16 cellular contexts compared by ENCODE assay signal in genomic region chr2:12192762-12193161, GRCh38.
DNase-seq lines count a peak whose midpoint lies in the region; ATAC-seq, FAIRE-seq and TF ChIP-seq lines count a peak whose summit lies in the region.
"Had no signal": no experiment of that assay in that cellular context is flagged by ENCODE, and none has a peak within 500 bp of the region (broad histone marks: within the 10 kb centered on the region; RNA-seq: fewer than 3 reads in every experiment).

No MANE protein-coding gene starts in this region.

- no peak for FAIRE-seq in D721Med (lab: Jason Lieb, UNC)
- FAIRE-seq: endometrium had no signal

- DNase-seq in activated naive CD4-positive, alpha-beta T cell treated with anti-CD3 and anti-CD28 coated beads, Interleukin-2, amount 50 U/mL, for 16 hours, result no peak
- DNase-seq in fibroblast of pulmonary artery (ENCODE audit: low read depth), result peak; percentile 46
- no peak for DNase-seq in spleen
- DNase-seq in D721Med (ENCODE audit: insufficient read length, low spot score), result no peak
- no peak for DNase-seq in HCEC 1CT
- DNase-seq: activated T-cell treated with anti-CD3 and anti-CD28 coated beads, Interleukin-2, amount 50 U/mL, for 72 hours; hippocampal formation; mammary epithelial cell; NCI-H2171; ovary; stimulated activated CD4-positive, alpha-beta T cell treated with anti-CD3 and anti-CD28 coated beads, Interleukin-1b, Interleukin-23, amount 100 ng/mL, for 48 hours had no signal

- H3K4me1 ChIP-seq in OCI-LY1 (ENCODE audit: insufficient read depth, low read length, severe bottlenecking), result peaks cover 9% of the 10 kb centered on the region
- H3K4me1 ChIP-seq in spleen, result peaks cover 0 to 14% (median 2%) of the 10 kb centered on the region in 6 donors

- H3K4me2 ChIP-seq in OCI-LY1 (ENCODE audit: low read length), result no peak overlapping the region

- WGBS in spleen, 5 donors, result 15 to 27% (median 19%) methylated on average over 5 of the region's 5 CpGs

- H3K36me3 ChIP-seq in OCI-LY1 (ENCODE audit: insufficient read depth, low read length) (no peaks in the 10 kb centered on the region), spleen (no peaks in the 10 kb centered on the region)
- H3K36me3 ChIP-seq: ovary had no signal

- H3K9ac ChIP-seq in OCI-LY1 (ENCODE audit: low read length), result no peak overlapping the region

- H3K4me1 Mint-ChIP-seq in activated naive CD4-positive, alpha-beta T cell treated with anti-CD3 and anti-CD28 coated beads, Interleukin-2, amount 50 U/mL, for 24 hours, result peaks cover 31% of the 10 kb centered on the region

- no peaks in the 10 kb centered on the region for H3F3A ChIP-seq in OCI-LY1 (ENCODE audit: insufficient read depth, low read length)

- no peaks in the 10 kb centered on the region for H3K36me3 Mint-ChIP-seq in activated naive CD4-positive, alpha-beta T cell treated with anti-CD3 and anti-CD28 coated beads, Interleukin-2, amount 50 U/mL, for 24 hours

- no peaks in the 10 kb centered on the region for H3K27me3 ChIP-seq in OCI-LY1 (ENCODE audit: insufficient read depth, low read length)
- no peaks in the 10 kb centered on the region for H3K27me3 ChIP-seq in spleen (replicated peaks in 1 of 7)
- H3K27me3 ChIP-seq: ovary had no signal

- H3K27me3 Mint-ChIP-seq in activated naive CD4-positive, alpha-beta T cell treated with anti-CD3 and anti-CD28 coated beads, Interleukin-2, amount 50 U/mL, for 24 hours, result no peaks in the 10 kb centered on the region

- peak overlapping the region; percentile 38 for H3K4me3 Mint-ChIP-seq in activated naive CD4-positive, alpha-beta T cell treated with anti-CD3 and anti-CD28 coated beads, Interleukin-2, amount 50 U/mL, for 24 hours

- H3K27ac ChIP-seq in OCI-LY1 (ENCODE audit: low read depth, low read length, poor library complexity, severe bottlenecking), result no peak overlapping the region
- H3K27ac ChIP-seq in spleen, result peak overlapping the region; percentile 1 to 79 (median 68)
- H3K27ac ChIP-seq: ovary had no signal

- peaks cover 13% of the 10 kb centered on the region for H3K9me3 Mint-ChIP-seq in activated naive CD4-positive, alpha-beta T cell treated with anti-CD3 and anti-CD28 coated beads, Interleukin-2, amount 50 U/mL, for 24 hours

- no peak for TF ChIP-seq POLR2A in spleen (IDR thresholded peaks at IDR 0.05)

- TF ChIP-seq CTCF in OCI-LY1 (IDR thresholded peaks at IDR 0.05; ENCODE audit: low read length), result no peak
- no peak for TF ChIP-seq CTCF in fibroblast of pulmonary artery (IDR thresholded peaks at IDR 0.05; ENCODE audit: low read length, missing control alignments)
- TF ChIP-seq CTCF in spleen (IDR thresholded peaks at IDR 0.05 in 8 of 11, conservative IDR thresholded peaks at IDR 0.05 in 3 of 11), result no peak
- no peak for TF ChIP-seq CTCF in D721Med (IDR thresholded peaks at IDR 0.05; ENCODE audit: insufficient read depth, missing control alignments)

- ATAC-seq in HG02571 (IDR thresholded peaks at IDR 0.05; ENCODE audit: unreplicated experiment), result no peak
- ATAC-seq: activated T-cell treated with anti-CD3 and anti-CD28 coated beads, Interleukin-2, amount 50 U/mL, for 72 hours; Panc1 had no signal

- intact Hi-C loops in spleen (cut with DNase I; ENCODE audit: low total_unique reads), result no loop called here

- no peaks in the 10 kb centered on the region for H3K9me3 ChIP-seq in OCI-LY1 (ENCODE audit: low read length)
- H3K9me3 ChIP-seq in spleen, result peaks cover 0 to 11% (median 2%) of the 10 kb centered on the region in 8 donors
- H3K9me3 ChIP-seq: ovary had no signal

- H3K27ac Mint-ChIP-seq in activated naive CD4-positive, alpha-beta T cell treated with anti-CD3 and anti-CD28 coated beads, Interleukin-2, amount 50 U/mL, for 24 hours, result peak overlapping the region; percentile 20
- H3K27ac Mint-ChIP-seq: activated T-cell treated with anti-CD3 and anti-CD28 coated beads, Interleukin-2, amount 50 U/mL, for 72 hours had no signal

- no peaks in the 10 kb centered on the region for H3K79me2 ChIP-seq in OCI-LY1 (ENCODE audit: insufficient read depth, low read length)

- no peaks in the 10 kb centered on the region for H4K20me1 ChIP-seq in OCI-LY1 (ENCODE audit: insufficient read depth, low read length)

- H3K9me2 ChIP-seq in OCI-LY1 (ENCODE audit: low read depth, low read length), result no peaks in the 10 kb centered on the region

- H3K4me3 ChIP-seq in OCI-LY1 (ENCODE audit: low read depth, low read length, poor library complexity, severe bottlenecking) (no peak overlapping the region), fibroblast of pulmonary artery (replicated peaks; ENCODE audit: low read depth, low read length) (no peak overlapping the region), spleen (no peak overlapping the region)
- H3K4me3 ChIP-seq: ovary had no signal

- H2AFZ ChIP-seq in OCI-LY1 (ENCODE audit: low read length), result peak overlapping the region; percentile 40; the same call in 1 of the 2 replicates
